Comparison of ENCODE assay signal across 9 cellular contexts in the genomic region with DNA sequence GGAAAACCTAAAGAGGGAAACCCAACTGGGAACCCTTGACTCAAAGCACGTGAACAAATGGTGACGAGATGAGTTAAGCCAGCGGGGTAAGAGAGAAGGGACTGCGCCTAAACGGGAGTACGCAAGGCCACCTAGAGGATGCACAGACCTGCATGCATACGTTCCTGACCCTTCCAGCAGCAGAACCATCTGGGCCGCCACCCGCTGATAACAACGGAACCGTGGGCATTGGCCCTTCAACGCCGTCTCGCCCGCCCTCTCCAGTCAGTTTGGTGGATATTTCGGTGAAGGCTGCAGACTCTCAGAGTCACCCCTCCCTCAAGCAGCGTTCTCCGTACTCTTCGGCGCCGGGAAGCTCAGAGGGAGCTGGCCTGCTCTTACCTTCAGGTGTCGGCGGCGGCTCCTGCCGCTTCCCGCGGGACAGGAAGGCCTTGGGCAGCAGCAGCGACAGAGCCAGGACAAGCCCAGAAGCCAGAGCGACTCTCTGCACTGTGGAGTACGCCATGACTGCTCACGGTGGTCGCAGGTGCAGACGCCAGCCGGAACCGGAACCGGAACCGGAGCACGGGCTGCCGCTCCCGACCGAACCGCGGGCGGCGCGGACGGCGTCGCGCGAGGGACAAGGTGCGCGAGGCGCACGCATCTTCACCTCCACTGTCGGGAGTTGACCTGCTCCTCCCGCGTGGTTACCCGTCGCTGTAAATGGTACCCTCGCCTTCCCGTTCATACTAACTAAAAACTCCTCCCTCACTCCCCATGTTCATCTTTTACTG. TPM values are rescaled to one million over a fixed set of nuclear protein-coding genes. Genes with fewer than 3 reads are reported as not detected.
DNase-seq lines count a peak whose midpoint lies in the region; ATAC-seq and TF ChIP-seq lines count a peak whose summit lies in the region.
"Had no signal": no experiment of that assay in that cellular context is flagged by ENCODE, and none has a peak within 500 bp of the region (broad histone marks: within the 10 kb centered on the region; RNA-seq: fewer than 3 reads in every experiment).

A gene with protein sequence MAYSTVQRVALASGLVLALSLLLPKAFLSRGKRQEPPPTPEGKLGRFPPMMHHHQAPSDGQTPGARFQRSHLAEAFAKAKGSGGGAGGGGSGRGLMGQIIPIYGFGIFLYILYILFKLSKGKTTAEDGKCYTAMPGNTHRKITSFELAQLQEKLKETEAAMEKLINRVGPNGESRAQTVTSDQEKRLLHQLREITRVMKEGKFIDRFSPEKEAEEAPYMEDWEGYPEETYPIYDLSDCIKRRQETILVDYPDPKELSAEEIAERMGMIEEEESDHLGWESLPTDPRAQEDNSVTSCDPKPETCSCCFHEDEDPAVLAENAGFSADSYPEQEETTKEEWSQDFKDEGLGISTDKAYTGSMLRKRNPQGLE (minus strand): TSS at position 541 of the 773 bp plus-strand sequence. CDS start 36 bp downstream, at position 505.

- peak within 1 kb of the TSS; percentile 32 for H3K27ac ChIP-seq in cingulate gyrus (ENCODE audit: low read depth, low read length)
- H3K27ac ChIP-seq: SK-N-MC had no signal

- ATAC-seq in GM18907 (IDR thresholded peaks at IDR 0.05; ENCODE audit: unreplicated experiment) (peak; percentile 73), HG03571 (IDR thresholded peaks at IDR 0.05; ENCODE audit: unreplicated experiment) (peak; percentile 47), HG02588 (IDR thresholded peaks at IDR 0.05; ENCODE audit: unreplicated experiment) (no peak)
- ATAC-seq in activated CD4-positive, CD25-positive, alpha-beta regulatory T cell treated with anti-CD3 and anti-CD28 coated beads, Interleukin-2, amount 50 U/mL, for 24 hours = peak; percentile 81 to 83

- TF ChIP-seq CTCF in mesothelial cell of epicardium (IDR thresholded peaks at IDR 0.05; ENCODE audit: unreplicated experiment) = no peak

- H3K4me3 Mint-ChIP-seq in mesothelial cell of epicardium = peak within 1 kb of the TSS; percentile 48

- H3K9me3 Mint-ChIP-seq in mesothelial cell of epicardium = no peaks in the 10 kb centered on the region

- H3K36me3 Mint-ChIP-seq in mesothelial cell of epicardium = no peaks in the 10 kb centered on the region

- H3K27me3 Mint-ChIP-seq in mesothelial cell of epicardium (ENCODE audit: low read depth) = peaks cover 80% of the 10 kb centered on the region

- no peak within 1 kb of the TSS for H3K27ac Mint-ChIP-seq in mesothelial cell of epicardium

- DNase-seq in mesothelial cell of epicardium (ENCODE audit: low spot score in 2 of 2, unreplicated experiment in 2 of 2) (no peak), amniotic stem cell (lab: John Stamatoyannopoulos, UW) (no peak)
- DNase-seq in stimulated activated CD8-positive, alpha-beta memory T cell treated with anti-CD3 and anti-CD28 coated beads, Interleukin-15, amount 100 ng/mL, for 4 hours (ENCODE audit: low read depth in 2 of 2) = peak; percentile 6 to 19

- peaks cover 12% of the 10 kb centered on the region for H3K4me1 Mint-ChIP-seq in mesothelial cell of epicardium

RNA-seq across cellular contexts. Expression of the gene that starts here (rescaled TPM):
- total RNA-seq in mesothelial cell of epicardium = 1.9 to 2.4 TPM (median 2.1 TPM) in 3 replicates

Comparison
In these comparisons a context has a peak if more than half of its experiments do, and no peak if none do; other contexts are left out.
1. DNase-seq: peak in stimulated activated CD8-positive, alpha-beta memory T cell treated with anti-CD3 and anti-CD28 coated beads, Interleukin-15, amount 100 ng/mL, for 4 hours (2 of 2); none in mesothelial cell of epicardium (0 of 2) and amniotic stem cell (single experiment).